Comparison of ENCODE assay signal across 14 cellular contexts in genomic region chr5:78641060-78641474, GRCh38. TPM values are rescaled to one million over a fixed set of nuclear protein-coding genes. Genes with fewer than 3 reads are reported as not detected.
DNase-seq lines count a peak whose midpoint lies in the region; ATAC-seq and TF ChIP-seq lines count a peak whose summit lies in the region.
"Had no signal": no experiment of that assay in that cellular context is flagged by ENCODE, and none has a peak within 500 bp of the region (broad histone marks: within the 10 kb centered on the region; RNA-seq: fewer than 3 reads in every experiment).

No MANE protein-coding gene starts in this region.

- no peaks in the 10 kb centered on the region for H3K27me3 Mint-ChIP-seq in endodermal cell (ENCODE audit: insufficient read depth)
- no peaks in the 10 kb centered on the region for H3K27me3 Mint-ChIP-seq in stimulated activated memory B cell treated with anti-CD40 and anti-IgM and Interleukin-4, amounts not matched to agents 10 μg/mL and 1 μg/mL and 100 μg/mL, for 72 hours
- H3K27me3 Mint-ChIP-seq in stimulated activated naive B cell treated with anti-CD40 and anti-IgM and Interleukin-4, amounts not matched to agents 10 μg/mL and 1 μg/mL and 100 μg/mL, for 72 hours = no peaks in the 10 kb centered on the region

- WGBS in endodermal cell (ENCODE audit: insufficient coverage in 1 of 2, insufficient read length in 1 of 2), 2 experiments = 94% methylated on average over 2 of the region's 2 CpGs; no CpG with 5 or more reads in 1 of the 2 experiments
- no CpG with 5 or more reads among the region's 2 CpGs for WGBS in neuronal stem cell (ENCODE audit: extremely low coverage in 2 of 2, insufficient read length in 2 of 2, insufficient replicate concordance in 1 of 2), 2 donors

- H4K91ac ChIP-seq in neuronal stem cell (ENCODE audit: low read depth, low read length, poor library complexity) = no peak overlapping the region

- no peak overlapping the region for H2BK5ac ChIP-seq in neuronal stem cell (ENCODE audit: low read length)

- H3K27ac ChIP-seq in endodermal cell (ENCODE audit: low read depth, low read length) = no peak overlapping the region
- no peak overlapping the region for H3K27ac ChIP-seq in neuronal stem cell (replicated peaks; ENCODE audit: low read length)
- H3K27ac ChIP-seq: KMS-11, psoas muscle, WERI-Rb-1 had no signal

- no peak overlapping the region for H4K8ac ChIP-seq in neuronal stem cell (ENCODE audit: low read depth, low read length)

- H3K9me3 ChIP-seq in endodermal cell (ENCODE audit: control insufficient read depth, low read length) = peaks cover 1% of the 10 kb centered on the region
- H3K9me3 ChIP-seq in neuronal stem cell (replicated peaks in 1 of 2; ENCODE audit: control insufficient read depth in 2 of 2, insufficient read depth in 1 of 2, low read depth in 1 of 2, low read length in 2 of 2) = peaks cover 0 to 1% of the 10 kb centered on the region in 2 donors
- H3K9me3 ChIP-seq: psoas muscle, tibial nerve had no signal

- H3K4me3 Mint-ChIP-seq in endodermal cell = peak overlapping the region; percentile 30
- no peak overlapping the region for H3K4me3 Mint-ChIP-seq in stimulated activated memory B cell treated with anti-CD40 and anti-IgM and Interleukin-4, amounts not matched to agents 10 μg/mL and 1 μg/mL and 100 μg/mL, for 72 hours
- no peak overlapping the region for H3K4me3 Mint-ChIP-seq in stimulated activated naive B cell treated with anti-CD40 and anti-IgM and Interleukin-4, amounts not matched to agents 10 μg/mL and 1 μg/mL and 100 μg/mL, for 72 hours

- H3K9ac ChIP-seq in endodermal cell (ENCODE audit: extremely low read depth, low read length, poor library complexity, severe bottlenecking) (no peak overlapping the region), neuronal stem cell (ENCODE audit: low read depth, low read length, poor library complexity) (no peak overlapping the region)
- H3K9ac ChIP-seq: KMS-11 had no signal

- H2AFZ ChIP-seq in neuronal stem cell (ENCODE audit: low read length) = no peak overlapping the region

- H3K27ac Mint-ChIP-seq in endodermal cell = no peak overlapping the region
- H3K27ac Mint-ChIP-seq in stimulated activated memory B cell treated with anti-CD40 and anti-IgM and Interleukin-4, amounts not matched to agents 10 μg/mL and 1 μg/mL and 100 μg/mL, for 72 hours = peak overlapping the region; percentile 1
- no peak overlapping the region for H3K27ac Mint-ChIP-seq in stimulated activated naive B cell treated with anti-CD40 and anti-IgM and Interleukin-4, amounts not matched to agents 10 μg/mL and 1 μg/mL and 100 μg/mL, for 72 hours

- TF ChIP-seq CTCF in endodermal cell (conservative IDR thresholded peaks at IDR 0.05) = no peak

- peaks cover 2% of the 10 kb centered on the region for H3K79me1 ChIP-seq in neuronal stem cell (ENCODE audit: low read depth, low read length)

- peak; percentile 29 for ATAC-seq in GM19463 (IDR thresholded peaks at IDR 0.05; ENCODE audit: unreplicated experiment)
- peak; percentile 21 for ATAC-seq in HG03378 (IDR thresholded peaks at IDR 0.05; ENCODE audit: unreplicated experiment)
- no peak for ATAC-seq in stimulated activated memory B cell treated with anti-CD40 and anti-IgM and Interleukin-4, amounts not matched to agents 10 μg/mL and 1 μg/mL and 100 μg/mL, for 72 hours
- ATAC-seq in stimulated activated naive B cell treated with anti-CD40 and anti-IgM and Interleukin-4, amounts not matched to agents 10 μg/mL and 1 μg/mL and 100 μg/mL, for 72 hours (replicated peaks) = no peak
- ATAC-seq: left lobe of liver, psoas muscle had no signal

- DNase-seq in endodermal cell (no peak), posterior vena cava (ENCODE audit: low spot score) (no peak), neuronal stem cell (ENCODE audit: low spot score) (no peak)
- no peak for DNase-seq in stimulated activated naive B cell treated with anti-CD40 and anti-IgM and Interleukin-4, amounts not matched to agents 10 μg/mL and 1 μg/mL and 100 μg/mL, for 72 hours
- DNase-seq: caudate nucleus, NCI-H2227 treated with DMSO at 0.1 percent for 48 hours, psoas muscle, WERI-Rb-1 had no signal

- peak overlapping the region; percentile 21 for H3K4me3 ChIP-seq in endodermal cell (ENCODE audit: low read length)
- no peak overlapping the region for H3K4me3 ChIP-seq in neuronal stem cell (ENCODE audit: low read length in 2 of 2)
- H3K4me3 ChIP-seq: psoas muscle, tibial nerve had no signal

- H2BK120ac ChIP-seq in neuronal stem cell (ENCODE audit: low read depth, low read length) = no peak overlapping the region

- no peak overlapping the region for H3K18ac ChIP-seq in neuronal stem cell (ENCODE audit: low read length)

- H3K4ac ChIP-seq in neuronal stem cell (ENCODE audit: low read length) = no peak overlapping the region

- H2BK15ac ChIP-seq in neuronal stem cell (ENCODE audit: low read length) = no peak overlapping the region

- peaks cover 68% of the 10 kb centered on the region for H3K36me3 Mint-ChIP-seq in endodermal cell (ENCODE audit: low read depth)
- peaks cover 23% of the 10 kb centered on the region for H3K36me3 Mint-ChIP-seq in stimulated activated memory B cell treated with anti-CD40 and anti-IgM and Interleukin-4, amounts not matched to agents 10 μg/mL and 1 μg/mL and 100 μg/mL, for 72 hours
- H3K36me3 Mint-ChIP-seq in stimulated activated naive B cell treated with anti-CD40 and anti-IgM and Interleukin-4, amounts not matched to agents 10 μg/mL and 1 μg/mL and 100 μg/mL, for 72 hours = peaks cover 13 to 22% of the 10 kb centered on the region in 2 donors

- H3K14ac ChIP-seq in neuronal stem cell (ENCODE audit: low read length) = no peak overlapping the region

- H3K4me1 ChIP-seq in endodermal cell (ENCODE audit: control insufficient read depth, insufficient read depth, low read length) = peaks cover 48% of the 10 kb centered on the region
- peaks cover 18 to 29% of the 10 kb centered on the region in 2 donors for H3K4me1 ChIP-seq in neuronal stem cell (ENCODE audit: control insufficient read depth in 2 of 2, insufficient read depth in 1 of 2, low read depth in 1 of 2, low read length in 2 of 2)

- H3K4me1 Mint-ChIP-seq in endodermal cell = peaks cover 82% of the 10 kb centered on the region
- H3K4me1 Mint-ChIP-seq in stimulated activated memory B cell treated with anti-CD40 and anti-IgM and Interleukin-4, amounts not matched to agents 10 μg/mL and 1 μg/mL and 100 μg/mL, for 72 hours = peaks cover 48% of the 10 kb centered on the region
- H3K4me1 Mint-ChIP-seq in stimulated activated naive B cell treated with anti-CD40 and anti-IgM and Interleukin-4, amounts not matched to agents 10 μg/mL and 1 μg/mL and 100 μg/mL, for 72 hours = peaks cover 29 to 47% of the 10 kb centered on the region in 2 donors

- H2BK12ac ChIP-seq in neuronal stem cell (ENCODE audit: low read length) = no peak overlapping the region

- intact Hi-C loops in posterior vena cava (cut with DNase I) = loop anchor here in 1 of 2 donors (10.0 kb wide), 1 partner anchor 264 kb away; no protein-coding TSS in a partner anchor

- H3K4me2 ChIP-seq in neuronal stem cell (ENCODE audit: insufficient read depth, low read length, poor library complexity, severe bottlenecking) = no peak overlapping the region
- H3K4me2 ChIP-seq: KMS-11 had no signal

- H3K9me3 Mint-ChIP-seq in endodermal cell = no peaks in the 10 kb centered on the region
- no peaks in the 10 kb centered on the region for H3K9me3 Mint-ChIP-seq in stimulated activated memory B cell treated with anti-CD40 and anti-IgM and Interleukin-4, amounts not matched to agents 10 μg/mL and 1 μg/mL and 100 μg/mL, for 72 hours
- no peaks in the 10 kb centered on the region for H3K9me3 Mint-ChIP-seq in stimulated activated naive B cell treated with anti-CD40 and anti-IgM and Interleukin-4, amounts not matched to agents 10 μg/mL and 1 μg/mL and 100 μg/mL, for 72 hours

- H2AK5ac ChIP-seq in neuronal stem cell (ENCODE audit: low read depth, low read length) = no peak overlapping the region

- H3K27me3 ChIP-seq in endodermal cell (ENCODE audit: control insufficient read depth, insufficient read depth, low read length, poor library complexity, severe bottlenecking) (no peaks in the 10 kb centered on the region), neuronal stem cell (ENCODE audit: control insufficient read depth in 3 of 3, insufficient read depth in 3 of 3, low read depth in 1 of 3, low read length in 3 of 3) (no peaks in the 10 kb centered on the region)
- H3K27me3 ChIP-seq: tibial nerve had no signal

- peaks cover 76% of the 10 kb centered on the region for H3K36me3 ChIP-seq in endodermal cell (ENCODE audit: control insufficient read depth, insufficient read depth, low read length)
- peaks cover 0 to 8% of the 10 kb centered on the region in 2 donors for H3K36me3 ChIP-seq in neuronal stem cell (replicated peaks in 1 of 2; ENCODE audit: control insufficient read depth in 2 of 2, insufficient read depth in 2 of 2, low read length in 2 of 2)
- H3K36me3 ChIP-seq: tibial nerve had no signal

- H3K23ac ChIP-seq in neuronal stem cell (ENCODE audit: low read depth, low read length, poor library complexity) = no peak overlapping the region

RNA-seq across cellular contexts. Expression of gene LHFPL2, which starts 7.5 kb away (rescaled TPM):
- total RNA-seq in endodermal cell (100 to 1,000 TPM; 136 to 238 TPM), posterior vena cava (10 to 100 TPM; 34.9 to 44.4 TPM)
- 23.7 TPM for polyA plus RNA-seq in endodermal cell (2013, experiment 1 of 2)
- polyA plus RNA-seq in endodermal cell (2013, experiment 2 of 2) = 24.8 TPM
- 10.8 TPM for polyA plus RNA-seq in neuronal stem cell (2013, experiment 1 of 2)
- 11.6 TPM for polyA plus RNA-seq in neuronal stem cell (2013, experiment 2 of 2)

Comparison
In these comparisons a context has a peak if more than half of its experiments do, and no peak if none do; other contexts are left out.
1. ATAC-seq: peak in GM19463 (single experiment) and HG03378 (single experiment); none in stimulated activated memory B cell treated with anti-CD40 and anti-IgM and Interleukin-4, amounts not matched to agents 10 μg/mL and 1 μg/mL and 100 μg/mL, for 72 hours (single experiment) and stimulated activated naive B cell treated with anti-CD40 and anti-IgM and Interleukin-4, amounts not matched to agents 10 μg/mL and 1 μg/mL and 100 μg/mL, for 72 hours (0 of 2).